1 cellular context compared by ENCODE assay signal in the genomic region with DNA sequence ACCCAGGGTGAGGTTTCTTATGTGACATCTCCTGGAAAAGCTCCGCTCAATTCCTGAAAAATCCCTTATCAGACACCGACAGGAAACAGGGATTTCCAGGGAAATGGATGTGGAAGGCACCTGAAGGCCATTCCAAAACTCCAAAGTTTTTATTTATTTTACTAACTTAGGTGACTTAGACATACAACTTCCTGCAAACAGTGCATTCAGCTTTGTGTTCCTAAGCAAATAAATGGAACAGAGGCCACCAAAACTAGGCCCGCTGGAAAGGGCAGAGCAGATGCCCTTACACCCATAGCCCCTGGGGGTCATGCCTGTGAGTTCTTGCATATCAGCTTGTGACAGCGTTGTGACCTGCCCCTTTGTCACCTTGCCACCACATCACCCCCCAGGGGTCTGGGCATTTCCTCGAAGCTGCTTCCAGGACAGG.
TF ChIP-seq lines count a peak whose summit lies in the region.

No MANE protein-coding gene starts in this region.

TF ChIP-seq in HepG2, 621 proteins besides CTCF, POLR2A, EP300 and RAD21 (continued from another document and continues in another):
- TF ChIP-seq, protein P1, sequence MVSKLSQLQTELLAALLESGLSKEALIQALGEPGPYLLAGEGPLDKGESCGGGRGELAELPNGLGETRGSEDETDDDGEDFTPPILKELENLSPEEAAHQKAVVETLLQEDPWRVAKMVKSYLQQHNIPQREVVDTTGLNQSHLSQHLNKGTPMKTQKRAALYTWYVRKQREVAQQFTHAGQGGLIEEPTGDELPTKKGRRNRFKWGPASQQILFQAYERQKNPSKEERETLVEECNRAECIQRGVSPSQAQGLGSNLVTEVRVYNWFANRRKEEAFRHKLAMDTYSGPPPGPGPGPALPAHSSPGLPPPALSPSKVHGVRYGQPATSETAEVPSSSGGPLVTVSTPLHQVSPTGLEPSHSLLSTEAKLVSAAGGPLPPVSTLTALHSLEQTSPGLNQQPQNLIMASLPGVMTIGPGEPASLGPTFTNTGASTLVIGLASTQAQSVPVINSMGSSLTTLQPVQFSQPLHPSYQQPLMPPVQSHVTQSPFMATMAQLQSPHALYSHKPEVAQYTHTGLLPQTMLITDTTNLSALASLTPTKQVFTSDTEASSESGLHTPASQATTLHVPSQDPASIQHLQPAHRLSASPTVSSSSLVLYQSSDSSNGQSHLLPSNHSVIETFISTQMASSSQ (IDR thresholded peaks at IDR 0.05; ENCODE audit: low read depth): 0 out of 2 replicates have a peak, but pooled peaks have one; percentile 40
- TF ChIP-seq, protein P1 (CRISPR knock-in tag; IDR thresholded peaks at IDR 0.05; ENCODE audit: borderline replicate concordance): no peak
- TF ChIP-seq MEIS1 (CRISPR knock-in tag; IDR thresholded peaks at IDR 0.05; ENCODE audit: borderline replicate concordance) (no peak), TBX3 (IDR thresholded peaks at IDR 0.05; ENCODE audit: borderline replicate concordance) (peak; percentile 39; the same call in 1 of the 2 replicates), MAFG (CRISPR knock-in tag; IDR thresholded peaks at IDR 0.05) (no peak), PAF1 (CRISPR knock-in tag; IDR thresholded peaks at IDR 0.05) (no peak), FOXA3 (CRISPR knock-in tag; IDR thresholded peaks at IDR 0.05) (peak; percentile 84), HHEX (CRISPR knock-in tag; IDR thresholded peaks at IDR 0.05) (peak; percentile 76), ZNF468 (CRISPR knock-in tag; IDR thresholded peaks at IDR 0.05) (no peak), ZNF451 (CRISPR knock-in tag; IDR thresholded peaks at IDR 0.05) (no peak), CREM (IDR thresholded peaks at IDR 0.05) (peak; percentile 74; the same call in 1 of the 2 replicates), CREM (CRISPR knock-in tag; IDR thresholded peaks at IDR 0.05) (no peak), ZNF562 (CRISPR knock-in tag; IDR thresholded peaks at IDR 0.05; ENCODE audit: borderline replicate concordance) (no peak), SUZ12 (IDR thresholded peaks at IDR 0.05; ENCODE audit: low read depth, low read length) (no peak), ZNF703 (CRISPR knock-in tag; IDR thresholded peaks at IDR 0.05; ENCODE audit: borderline replicate concordance) (no peak), NFRKB (IDR thresholded peaks at IDR 0.05) (no peak), SALL2 (CRISPR knock-in tag; IDR thresholded peaks at IDR 0.05) (no peak), ZNF775 (CRISPR knock-in tag; IDR thresholded peaks at IDR 0.05; ENCODE audit: borderline replicate concordance) (no peak), SNAPC2 (CRISPR knock-in tag; IDR thresholded peaks at IDR 0.05) (no peak), SP2 (CRISPR knock-in tag; IDR thresholded peaks at IDR 0.05) (no peak), ZNF225 (CRISPR knock-in tag; IDR thresholded peaks at IDR 0.05) (no peak), CHD2 (IDR thresholded peaks at IDR 0.05; ENCODE audit: low read depth, low read length) (no peak), THYN1 (CRISPR knock-in tag; IDR thresholded peaks at IDR 0.05; ENCODE audit: borderline replicate concordance, low read depth) (no peak), ZBTB8A (CRISPR knock-in tag; IDR thresholded peaks at IDR 0.05; ENCODE audit: borderline replicate concordance, low read depth) (no peak)
- TF ChIP-seq, protein P2, sequence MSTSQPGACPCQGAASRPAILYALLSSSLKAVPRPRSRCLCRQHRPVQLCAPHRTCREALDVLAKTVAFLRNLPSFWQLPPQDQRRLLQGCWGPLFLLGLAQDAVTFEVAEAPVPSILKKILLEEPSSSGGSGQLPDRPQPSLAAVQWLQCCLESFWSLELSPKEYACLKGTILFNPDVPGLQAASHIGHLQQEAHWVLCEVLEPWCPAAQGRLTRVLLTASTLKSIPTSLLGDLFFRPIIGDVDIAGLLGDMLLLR (CRISPR knock-in tag; IDR thresholded peaks at IDR 0.05): no peak
- TF ChIP-seq, protein P3, sequence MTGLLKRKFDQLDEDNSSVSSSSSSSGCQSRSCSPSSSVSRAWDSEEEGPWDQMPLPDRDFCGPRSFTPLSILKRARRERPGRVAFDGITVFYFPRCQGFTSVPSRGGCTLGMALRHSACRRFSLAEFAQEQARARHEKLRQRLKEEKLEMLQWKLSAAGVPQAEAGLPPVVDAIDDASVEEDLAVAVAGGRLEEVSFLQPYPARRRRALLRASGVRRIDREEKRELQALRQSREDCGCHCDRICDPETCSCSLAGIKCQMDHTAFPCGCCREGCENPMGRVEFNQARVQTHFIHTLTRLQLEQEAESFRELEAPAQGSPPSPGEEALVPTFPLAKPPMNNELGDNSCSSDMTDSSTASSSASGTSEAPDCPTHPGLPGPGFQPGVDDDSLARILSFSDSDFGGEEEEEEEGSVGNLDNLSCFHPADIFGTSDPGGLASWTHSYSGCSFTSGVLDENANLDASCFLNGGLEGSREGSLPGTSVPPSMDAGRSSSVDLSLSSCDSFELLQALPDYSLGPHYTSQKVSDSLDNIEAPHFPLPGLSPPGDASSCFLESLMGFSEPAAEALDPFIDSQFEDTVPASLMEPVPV (CRISPR knock-in tag; IDR thresholded peaks at IDR 0.05): no peak
- TF ChIP-seq, protein P4, sequence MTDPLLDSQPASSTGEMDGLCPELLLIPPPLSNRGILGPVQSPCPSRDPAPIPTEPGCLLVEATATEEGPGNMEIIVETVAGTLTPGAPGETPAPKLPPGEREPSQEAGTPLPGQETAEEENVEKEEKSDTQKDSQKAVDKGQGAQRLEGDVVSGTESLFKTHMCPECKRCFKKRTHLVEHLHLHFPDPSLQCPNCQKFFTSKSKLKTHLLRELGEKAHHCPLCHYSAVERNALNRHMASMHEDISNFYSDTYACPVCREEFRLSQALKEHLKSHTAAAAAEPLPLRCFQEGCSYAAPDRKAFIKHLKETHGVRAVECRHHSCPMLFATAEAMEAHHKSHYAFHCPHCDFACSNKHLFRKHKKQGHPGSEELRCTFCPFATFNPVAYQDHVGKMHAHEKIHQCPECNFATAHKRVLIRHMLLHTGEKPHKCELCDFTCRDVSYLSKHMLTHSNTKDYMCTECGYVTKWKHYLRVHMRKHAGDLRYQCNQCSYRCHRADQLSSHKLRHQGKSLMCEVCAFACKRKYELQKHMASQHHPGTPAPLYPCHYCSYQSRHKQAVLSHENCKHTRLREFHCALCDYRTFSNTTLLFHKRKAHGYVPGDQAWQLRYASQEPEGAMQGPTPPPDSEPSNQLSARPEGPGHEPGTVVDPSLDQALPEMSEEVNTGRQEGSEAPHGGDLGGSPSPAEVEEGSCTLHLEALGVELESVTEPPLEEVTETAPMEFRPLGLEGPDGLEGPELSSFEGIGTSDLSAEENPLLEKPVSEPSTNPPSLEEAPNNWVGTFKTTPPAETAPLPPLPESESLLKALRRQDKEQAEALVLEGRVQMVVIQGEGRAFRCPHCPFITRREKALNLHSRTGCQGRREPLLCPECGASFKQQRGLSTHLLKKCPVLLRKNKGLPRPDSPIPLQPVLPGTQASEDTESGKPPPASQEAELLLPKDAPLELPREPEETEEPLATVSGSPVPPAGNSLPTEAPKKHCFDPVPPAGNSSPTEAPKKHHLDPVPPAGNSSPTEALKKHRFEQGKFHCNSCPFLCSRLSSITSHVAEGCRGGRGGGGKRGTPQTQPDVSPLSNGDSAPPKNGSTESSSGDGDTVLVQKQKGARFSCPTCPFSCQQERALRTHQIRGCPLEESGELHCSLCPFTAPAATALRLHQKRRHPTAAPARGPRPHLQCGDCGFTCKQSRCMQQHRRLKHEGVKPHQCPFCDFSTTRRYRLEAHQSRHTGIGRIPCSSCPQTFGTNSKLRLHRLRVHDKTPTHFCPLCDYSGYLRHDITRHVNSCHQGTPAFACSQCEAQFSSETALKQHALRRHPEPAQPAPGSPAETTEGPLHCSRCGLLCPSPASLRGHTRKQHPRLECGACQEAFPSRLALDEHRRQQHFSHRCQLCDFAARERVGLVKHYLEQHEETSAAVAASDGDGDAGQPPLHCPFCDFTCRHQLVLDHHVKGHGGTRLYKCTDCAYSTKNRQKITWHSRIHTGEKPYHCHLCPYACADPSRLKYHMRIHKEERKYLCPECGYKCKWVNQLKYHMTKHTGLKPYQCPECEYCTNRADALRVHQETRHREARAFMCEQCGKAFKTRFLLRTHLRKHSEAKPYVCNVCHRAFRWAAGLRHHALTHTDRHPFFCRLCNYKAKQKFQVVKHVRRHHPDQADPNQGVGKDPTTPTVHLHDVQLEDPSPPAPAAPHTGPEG (CRISPR knock-in tag; IDR thresholded peaks at IDR 0.05): no peak
- TF ChIP-seq, protein P5, sequence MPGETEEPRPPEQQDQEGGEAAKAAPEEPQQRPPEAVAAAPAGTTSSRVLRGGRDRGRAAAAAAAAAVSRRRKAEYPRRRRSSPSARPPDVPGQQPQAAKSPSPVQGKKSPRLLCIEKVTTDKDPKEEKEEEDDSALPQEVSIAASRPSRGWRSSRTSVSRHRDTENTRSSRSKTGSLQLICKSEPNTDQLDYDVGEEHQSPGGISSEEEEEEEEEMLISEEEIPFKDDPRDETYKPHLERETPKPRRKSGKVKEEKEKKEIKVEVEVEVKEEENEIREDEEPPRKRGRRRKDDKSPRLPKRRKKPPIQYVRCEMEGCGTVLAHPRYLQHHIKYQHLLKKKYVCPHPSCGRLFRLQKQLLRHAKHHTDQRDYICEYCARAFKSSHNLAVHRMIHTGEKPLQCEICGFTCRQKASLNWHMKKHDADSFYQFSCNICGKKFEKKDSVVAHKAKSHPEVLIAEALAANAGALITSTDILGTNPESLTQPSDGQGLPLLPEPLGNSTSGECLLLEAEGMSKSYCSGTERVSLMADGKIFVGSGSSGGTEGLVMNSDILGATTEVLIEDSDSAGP (CRISPR knock-in tag; IDR thresholded peaks at IDR 0.05; ENCODE audit: borderline replicate concordance): no peak
- TF ChIP-seq, protein P6, sequence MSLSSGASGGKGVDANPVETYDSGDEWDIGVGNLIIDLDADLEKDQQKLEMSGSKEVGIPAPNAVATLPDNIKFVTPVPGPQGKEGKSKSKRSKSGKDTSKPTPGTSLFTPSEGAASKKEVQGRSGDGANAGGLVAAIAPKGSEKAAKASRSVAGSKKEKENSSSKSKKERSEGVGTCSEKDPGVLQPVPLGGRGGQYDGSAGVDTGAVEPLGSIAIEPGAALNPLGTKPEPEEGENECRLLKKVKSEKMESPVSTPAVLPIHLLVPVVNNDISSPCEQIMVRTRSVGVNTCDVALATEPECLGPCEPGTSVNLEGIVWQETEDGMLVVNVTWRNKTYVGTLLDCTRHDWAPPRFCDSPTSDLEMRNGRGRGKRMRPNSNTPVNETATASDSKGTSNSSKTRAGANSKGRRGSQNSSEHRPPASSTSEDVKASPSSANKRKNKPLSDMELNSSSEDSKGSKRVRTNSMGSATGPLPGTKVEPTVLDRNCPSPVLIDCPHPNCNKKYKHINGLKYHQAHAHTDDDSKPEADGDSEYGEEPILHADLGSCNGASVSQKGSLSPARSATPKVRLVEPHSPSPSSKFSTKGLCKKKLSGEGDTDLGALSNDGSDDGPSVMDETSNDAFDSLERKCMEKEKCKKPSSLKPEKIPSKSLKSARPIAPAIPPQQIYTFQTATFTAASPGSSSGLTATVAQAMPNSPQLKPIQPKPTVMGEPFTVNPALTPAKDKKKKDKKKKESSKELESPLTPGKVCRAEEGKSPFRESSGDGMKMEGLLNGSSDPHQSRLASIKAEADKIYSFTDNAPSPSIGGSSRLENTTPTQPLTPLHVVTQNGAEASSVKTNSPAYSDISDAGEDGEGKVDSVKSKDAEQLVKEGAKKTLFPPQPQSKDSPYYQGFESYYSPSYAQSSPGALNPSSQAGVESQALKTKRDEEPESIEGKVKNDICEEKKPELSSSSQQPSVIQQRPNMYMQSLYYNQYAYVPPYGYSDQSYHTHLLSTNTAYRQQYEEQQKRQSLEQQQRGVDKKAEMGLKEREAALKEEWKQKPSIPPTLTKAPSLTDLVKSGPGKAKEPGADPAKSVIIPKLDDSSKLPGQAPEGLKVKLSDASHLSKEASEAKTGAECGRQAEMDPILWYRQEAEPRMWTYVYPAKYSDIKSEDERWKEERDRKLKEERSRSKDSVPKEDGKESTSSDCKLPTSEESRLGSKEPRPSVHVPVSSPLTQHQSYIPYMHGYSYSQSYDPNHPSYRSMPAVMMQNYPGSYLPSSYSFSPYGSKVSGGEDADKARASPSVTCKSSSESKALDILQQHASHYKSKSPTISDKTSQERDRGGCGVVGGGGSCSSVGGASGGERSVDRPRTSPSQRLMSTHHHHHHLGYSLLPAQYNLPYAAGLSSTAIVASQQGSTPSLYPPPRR (CRISPR knock-in tag; IDR thresholded peaks at IDR 0.05; ENCODE audit: borderline replicate concordance): peak; percentile 91
- TF ChIP-seq, protein P7, sequence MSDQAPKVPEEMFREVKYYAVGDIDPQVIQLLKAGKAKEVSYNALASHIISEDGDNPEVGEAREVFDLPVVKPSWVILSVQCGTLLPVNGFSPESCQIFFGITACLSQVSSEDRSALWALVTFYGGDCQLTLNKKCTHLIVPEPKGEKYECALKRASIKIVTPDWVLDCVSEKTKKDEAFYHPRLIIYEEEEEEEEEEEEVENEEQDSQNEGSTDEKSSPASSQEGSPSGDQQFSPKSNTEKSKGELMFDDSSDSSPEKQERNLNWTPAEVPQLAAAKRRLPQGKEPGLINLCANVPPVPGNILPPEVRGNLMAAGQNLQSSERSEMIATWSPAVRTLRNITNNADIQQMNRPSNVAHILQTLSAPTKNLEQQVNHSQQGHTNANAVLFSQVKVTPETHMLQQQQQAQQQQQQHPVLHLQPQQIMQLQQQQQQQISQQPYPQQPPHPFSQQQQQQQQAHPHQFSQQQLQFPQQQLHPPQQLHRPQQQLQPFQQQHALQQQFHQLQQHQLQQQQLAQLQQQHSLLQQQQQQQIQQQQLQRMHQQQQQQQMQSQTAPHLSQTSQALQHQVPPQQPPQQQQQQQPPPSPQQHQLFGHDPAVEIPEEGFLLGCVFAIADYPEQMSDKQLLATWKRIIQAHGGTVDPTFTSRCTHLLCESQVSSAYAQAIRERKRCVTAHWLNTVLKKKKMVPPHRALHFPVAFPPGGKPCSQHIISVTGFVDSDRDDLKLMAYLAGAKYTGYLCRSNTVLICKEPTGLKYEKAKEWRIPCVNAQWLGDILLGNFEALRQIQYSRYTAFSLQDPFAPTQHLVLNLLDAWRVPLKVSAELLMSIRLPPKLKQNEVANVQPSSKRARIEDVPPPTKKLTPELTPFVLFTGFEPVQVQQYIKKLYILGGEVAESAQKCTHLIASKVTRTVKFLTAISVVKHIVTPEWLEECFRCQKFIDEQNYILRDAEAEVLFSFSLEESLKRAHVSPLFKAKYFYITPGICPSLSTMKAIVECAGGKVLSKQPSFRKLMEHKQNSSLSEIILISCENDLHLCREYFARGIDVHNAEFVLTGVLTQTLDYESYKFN (CRISPR knock-in tag; conservative IDR thresholded peaks at IDR 0.05): peak; percentile 83
